7 cellular contexts compared by ENCODE assay signal in the genomic region with DNA sequence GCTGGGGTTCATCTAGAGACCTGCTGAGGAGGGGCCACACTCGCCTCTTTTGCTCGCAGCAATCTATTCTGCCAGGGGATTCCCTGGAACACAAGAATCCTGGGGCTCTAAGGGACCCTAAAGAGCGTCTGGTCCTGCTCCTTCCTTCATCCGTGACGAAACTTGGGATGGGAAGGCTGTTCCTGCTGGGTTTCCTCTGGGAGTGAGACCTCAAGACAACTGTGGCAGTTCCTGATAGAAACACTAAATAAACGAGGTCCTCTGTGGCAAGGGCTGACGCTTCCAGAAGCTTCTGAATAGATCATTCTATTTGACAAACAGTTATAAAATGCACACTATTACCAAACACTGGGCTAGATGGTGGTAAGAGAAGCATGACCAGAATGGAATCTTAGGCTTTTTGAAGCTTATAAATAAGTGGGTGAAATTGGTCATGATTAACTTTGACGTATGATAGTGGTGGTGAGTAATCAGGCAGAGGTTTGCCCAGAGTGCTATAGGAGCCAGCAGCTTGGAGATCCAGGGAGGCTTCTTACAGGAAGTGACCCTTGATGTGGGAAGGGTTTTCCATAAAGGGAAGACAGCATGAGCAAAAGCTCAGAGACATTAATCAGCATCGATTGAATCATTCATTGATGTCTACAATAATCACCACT.
DNase-seq lines count a peak whose midpoint lies in the region; TF ChIP-seq lines count a peak whose summit lies in the region.
"Not testable (repeated sequence)": the region's sequence is repeated elsewhere in the genome, so short reads cannot be mapped to it uniquely, and the experiment has no call there.

No MANE protein-coding gene starts in this region.

- H3K27me3 ChIP-seq in HUES48 (ENCODE audit: control insufficient read depth, insufficient read depth, low read length), result peaks cover 24% of the 10 kb centered on the region
- H3K27me3 ChIP-seq in parathyroid adenoma (ENCODE audit: control insufficient read depth, insufficient read depth, low read length), result not testable (repeated sequence)

- H3K4me3 ChIP-seq in HUES48 (ENCODE audit: low read depth, low read length), result peak overlapping the region; percentile 21; the same call in 1 of the 2 replicates
- not testable (repeated sequence) for H3K4me3 ChIP-seq in fibroblast of pulmonary artery (replicated peaks; ENCODE audit: low read depth, low read length); parathyroid adenoma (ENCODE audit: low read depth, low read length)

- not testable (repeated sequence) for H3K27ac ChIP-seq in HUES48 (ENCODE audit: low read depth, low read length)
- H3K27ac ChIP-seq in parathyroid adenoma, result peak overlapping the region; percentile 74

- in situ Hi-C loops in G401 (cut with HindIII; ENCODE audit: low sequenced_read_pairs), result not testable (repeated sequence)

- DNase-seq in G401 (ENCODE audit: low spot score) (peak; percentile 45), SW480 (ENCODE audit: low spot score) (peak; percentile 47), fibroblast of pulmonary artery (ENCODE audit: low read depth) (peak; percentile 36), kidney tubule cell (ENCODE audit: low spot score) (peak; percentile 69)

- not testable (repeated sequence) for H3K9ac ChIP-seq in HUES48 (ENCODE audit: low read depth, low read length); parathyroid adenoma

- H3K79me2 ChIP-seq in parathyroid adenoma, result not testable (repeated sequence)

- not testable (repeated sequence) for TF ChIP-seq CTCF in brain (conservative IDR thresholded peaks at IDR 0.05); fibroblast of pulmonary artery (IDR thresholded peaks at IDR 0.05; ENCODE audit: low read length, missing control alignments); parathyroid adenoma (IDR thresholded peaks at IDR 0.05)

- not testable (repeated sequence) for H3K4me2 ChIP-seq in parathyroid adenoma (ENCODE audit: low read length)

- not testable (repeated sequence) for H3K36me3 Mint-ChIP-seq in brain

- H2AFZ ChIP-seq in parathyroid adenoma, result peak overlapping the region; percentile 71

- H3K4me3 Mint-ChIP-seq in brain, result peak overlapping the region; percentile 75 to 86 (median 84)

- H3K4me1 ChIP-seq in HUES48 (ENCODE audit: control insufficient read depth, insufficient read depth, low read length), result not testable (repeated sequence)
- H3K4me1 ChIP-seq in parathyroid adenoma, result peaks cover 12% of the 10 kb centered on the region

- H3K27me3 Mint-ChIP-seq in brain, result peaks cover 20% of the 10 kb centered on the region

- not testable (repeated sequence) for H3K36me3 ChIP-seq in HUES48 (ENCODE audit: control insufficient read depth, insufficient read depth, low read length); parathyroid adenoma (ENCODE audit: control insufficient read depth, insufficient read depth, low read length)

- H3K4me1 Mint-ChIP-seq in brain, result peaks cover 14% of the 10 kb centered on the region

- H3K9me3 Mint-ChIP-seq in brain, result peaks cover 10 to 22% (median 13%) of the 10 kb centered on the region in 5 experiments

- H3K9me3 ChIP-seq in HUES48 (ENCODE audit: control insufficient read depth, insufficient read depth, low read length); parathyroid adenoma (ENCODE audit: control insufficient read depth, low read length): not testable (repeated sequence)

- peak overlapping the region in 4 of 5 experiments; percentile 51 to 94 (median 72) for H3K27ac Mint-ChIP-seq in brain
